16 cellular contexts compared by ENCODE assay signal in the genomic region with DNA sequence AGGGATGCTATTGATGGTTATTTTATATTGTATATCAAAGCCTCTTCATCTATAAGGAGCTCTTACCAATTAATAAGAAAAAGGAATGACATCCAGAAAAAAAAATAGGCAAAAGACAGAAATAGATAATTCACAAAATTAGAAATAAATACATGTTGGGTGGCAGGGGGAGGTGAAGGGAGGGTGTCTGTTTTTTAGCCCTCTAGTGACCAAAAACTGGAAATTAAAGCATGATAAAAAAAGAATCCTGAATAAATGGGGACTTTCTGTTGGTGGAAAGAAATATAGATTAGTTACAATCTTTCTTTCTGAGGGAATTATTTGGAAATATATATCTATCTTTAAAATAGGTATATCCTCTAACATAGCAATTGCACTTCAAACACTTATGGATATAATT. TPM values are rescaled to one million over a fixed set of nuclear protein-coding genes. Genes with fewer than 3 reads are reported as not detected.
DNase-seq lines count a peak whose midpoint lies in the region; ATAC-seq and TF ChIP-seq lines count a peak whose summit lies in the region.
"Had no signal": no experiment of that assay in that cellular context is flagged by ENCODE, and none has a peak within 500 bp of the region (broad histone marks: within the 10 kb centered on the region; RNA-seq: fewer than 3 reads in every experiment).

No MANE protein-coding gene starts in this region.

- no peak overlapping the region for H3K4me2 ChIP-seq in Karpas-422 (ENCODE audit: low read depth, low read length, poor library complexity, severe bottlenecking)

- H3K36me3 ChIP-seq in cardiac muscle cell: peaks cover 67% of the 10 kb centered on the region
- peaks cover 0 to 100% (median 95%) of the 10 kb centered on the region in 9 donors for H3K36me3 ChIP-seq in heart left ventricle
- peaks cover 11% of the 10 kb centered on the region; the same call in 1 of the 2 replicates for H3K36me3 ChIP-seq in Karpas-422 (ENCODE audit: insufficient read depth, low read length)

- H3K4me1 ChIP-seq in cardiac muscle cell (ENCODE audit: low read depth) (no peaks in the 10 kb centered on the region), heart left ventricle (peaks cover 0 to 6% (median 0%) of the 10 kb centered on the region in 12 donors), Karpas-422 (ENCODE audit: low read length) (no peaks in the 10 kb centered on the region), right cardiac atrium (ENCODE audit: control insufficient read depth, insufficient read depth, low read length) (no peaks in the 10 kb centered on the region)

- no peak overlapping the region for H3K9ac ChIP-seq in Karpas-422 (ENCODE audit: low read length)

- TF ChIP-seq CTCF in cardiac muscle cell (IDR thresholded peaks at IDR 0.05; ENCODE audit: low read depth, low read length) (peak; percentile 14), heart left ventricle (IDR thresholded peaks at IDR 0.05) (no peak), choroid plexus epithelial cell (conservative IDR thresholded peaks at IDR 0.05; ENCODE audit: low read depth, low read length) (peak; percentile 35)

- 0 out of 2 replicates have a peak, but pooled peaks cover 5% of the 10 kb centered on the region for H3K79me2 ChIP-seq in Karpas-422 (ENCODE audit: low read length)

- H3K27ac ChIP-seq in cardiac muscle cell: no peak overlapping the region
- H3K27ac ChIP-seq in heart left ventricle: no peak overlapping the region
- H3K27ac ChIP-seq in Karpas-422 (ENCODE audit: low read length): no peak overlapping the region
- H3K27ac ChIP-seq in right cardiac atrium (ENCODE audit: low read length): no peak overlapping the region
- H3K27ac ChIP-seq: epithelial cell of prostate had no signal

- H3K4me3 ChIP-seq in cardiac muscle cell (no peak overlapping the region), heart left ventricle (no peak overlapping the region), Karpas-422 (ENCODE audit: low read length) (no peak overlapping the region), choroid plexus epithelial cell (ENCODE audit: low read depth, low read length) (no peak overlapping the region), right cardiac atrium (ENCODE audit: low read length) (no peak overlapping the region)

- peak overlapping the region; percentile 10 for H3K27ac Mint-ChIP-seq in stimulated activated memory B cell treated with anti-CD40 and anti-IgM and Interleukin-4, amounts not matched to agents 10 μg/mL and 1 μg/mL and 100 μg/mL, for 72 hours

- no peak overlapping the region for H2AFZ ChIP-seq in Karpas-422 (ENCODE audit: low read length)

- no peaks in the 10 kb centered on the region for H3K9me2 ChIP-seq in Karpas-422 (replicated peaks; ENCODE audit: insufficient read depth, low read length)

- H4K20me1 ChIP-seq in Karpas-422 (ENCODE audit: insufficient read depth, low read depth, low read length): no peaks in the 10 kb centered on the region

- no peaks in the 10 kb centered on the region for H3K9me3 Mint-ChIP-seq in stimulated activated memory B cell treated with anti-CD40 and anti-IgM and Interleukin-4, amounts not matched to agents 10 μg/mL and 1 μg/mL and 100 μg/mL, for 72 hours
- H3K9me3 Mint-ChIP-seq: central memory CD8-positive, alpha-beta T cell had no signal

- intact Hi-C loops in heart left ventricle (cut with DNase I): loop anchor here (5.0 to 10.0 kb wide), 9 partner anchors 48 to 340 kb away; a partner anchor contains a TSS
- intact Hi-C loops in right cardiac atrium (cut with DNase I): loop anchor here in 3 of 4 donors (5.0 to 10.0 kb wide), 4 partner anchors 83 to 340 kb away; a partner anchor contains a TSS

- ATAC-seq in heart left ventricle (no peak), left lobe of liver (no peak), right cardiac atrium (no peak)
- no peak for ATAC-seq in stimulated activated memory B cell treated with anti-CD40 and anti-IgM and Interleukin-4, amounts not matched to agents 10 μg/mL and 1 μg/mL and 100 μg/mL, for 72 hours

- no peak for TF ChIP-seq POLR2A in heart left ventricle (IDR thresholded peaks at IDR 0.05)

- H3K4me3 Mint-ChIP-seq in stimulated activated memory B cell treated with anti-CD40 and anti-IgM and Interleukin-4, amounts not matched to agents 10 μg/mL and 1 μg/mL and 100 μg/mL, for 72 hours: no peak overlapping the region
- H3K4me3 Mint-ChIP-seq: activated naive CD8-positive, alpha-beta T cell; central memory CD8-positive, alpha-beta T cell had no signal

- H3K9me3 ChIP-seq in cardiac muscle cell (ENCODE audit: low read depth): no peaks in the 10 kb centered on the region
- no peaks in the 10 kb centered on the region for H3K9me3 ChIP-seq in heart left ventricle
- no peaks in the 10 kb centered on the region for H3K9me3 ChIP-seq in Karpas-422 (ENCODE audit: low read length)
- H3K9me3 ChIP-seq in right cardiac atrium (ENCODE audit: control insufficient read depth, low read length): no peaks in the 10 kb centered on the region

- H3K27me3 Mint-ChIP-seq in stimulated activated memory B cell treated with anti-CD40 and anti-IgM and Interleukin-4, amounts not matched to agents 10 μg/mL and 1 μg/mL and 100 μg/mL, for 72 hours: no peaks in the 10 kb centered on the region
- H3K27me3 Mint-ChIP-seq: activated naive CD8-positive, alpha-beta T cell; central memory CD8-positive, alpha-beta T cell had no signal

- H3K36me3 Mint-ChIP-seq in stimulated activated memory B cell treated with anti-CD40 and anti-IgM and Interleukin-4, amounts not matched to agents 10 μg/mL and 1 μg/mL and 100 μg/mL, for 72 hours: peaks cover 32% of the 10 kb centered on the region

- no peaks in the 10 kb centered on the region for H3K4me1 Mint-ChIP-seq in stimulated activated memory B cell treated with anti-CD40 and anti-IgM and Interleukin-4, amounts not matched to agents 10 μg/mL and 1 μg/mL and 100 μg/mL, for 72 hours
- H3K4me1 Mint-ChIP-seq: central memory CD8-positive, alpha-beta T cell had no signal

- peak in 1 of 2 donors; percentile 2 for DNase-seq in cardiac muscle cell (ENCODE audit: low read depth in 1 of 2, low spot score in 1 of 2)
- DNase-seq in heart left ventricle: no peak
- DNase-seq in Karpas-422: peak; percentile 46
- DNase-seq in choroid plexus epithelial cell (ENCODE audit: low read depth): peak; percentile 8
- DNase-seq in left lobe of liver (ENCODE audit: low spot score): no peak
- no peak for DNase-seq in right cardiac atrium
- no peak for DNase-seq in NCI-H146 (lab: John Stamatoyannopoulos, UW)
- DNase-seq: DMS79 treated with DMSO at 0.1 percent for 48 hours, NCI-H2081 treated with DMSO at 0.1 percent for 48 hours, NCI-H526 treated with DMSO at 0.1 percent for 48 hours, SIG-M5 had no signal

- H3K27me3 ChIP-seq in cardiac muscle cell (no peaks in the 10 kb centered on the region), heart left ventricle (no peaks in the 10 kb centered on the region), Karpas-422 (ENCODE audit: low read length) (no peaks in the 10 kb centered on the region), right cardiac atrium (ENCODE audit: control insufficient read depth, insufficient read depth) (no peaks in the 10 kb centered on the region)

RNA-seq across cellular contexts. Expression of a gene that starts 42.0 kb away (rescaled TPM):
- total RNA-seq in cardiac muscle cell (8.2 and 11.3 TPM in 2 replicates), heart left ventricle (1 to 10 TPM in 4 of 9 donors, under 1 TPM in 3, not detected in 2; 0.37 to 3.1 (median 1.1) TPM), left lobe of liver (116 TPM), right cardiac atrium (under 1 TPM in 3 of 4 donors, not detected in 1; 0.31 to 0.63 (median 0.56) TPM)
- polyA plus RNA-seq in cardiac muscle cell (4.6 and 5.6 TPM in 2 replicates), heart left ventricle (under 1 TPM in 1 of 2 donors, not detected in 1; 0.23 TPM), right cardiac atrium (0.61 TPM)
- not detected in 2 replicates for total RNA-seq in Karpas-422 (2014; rRNA removed; shearing (Covaris generic); ENCODE audit: low replicate concordance)
- polyA plus RNA-seq: BJ had no signal

RNA-seq across cellular contexts. Expression of a gene that starts 45.7 kb away (rescaled TPM):
- 50.0 and 51.3 TPM in 2 replicates for total RNA-seq in cardiac muscle cell
- polyA plus RNA-seq in cardiac muscle cell: 34.9 and 41.1 TPM in 2 replicates
- total RNA-seq in heart left ventricle: 10 to 100 TPM in 5 of 9 donors, 1 to 10 TPM in 4; 7.3 to 26.8 (median 10.8) TPM
- 1 to 10 TPM; 3.9 to 6.9 TPM for polyA plus RNA-seq in heart left ventricle
- total RNA-seq in Karpas-422 (2014; rRNA removed; shearing (Covaris generic); ENCODE audit: low replicate concordance): 9.1 and 12.1 TPM in 2 replicates
- 37.5 TPM for total RNA-seq in left lobe of liver
- 10 to 100 TPM; 11.6 to 16.1 (median 14.7) TPM for total RNA-seq in right cardiac atrium
- polyA plus RNA-seq in right cardiac atrium: 8.7 TPM

RNA-seq across cellular contexts. Expression of a gene that starts 49.0 kb away (rescaled TPM):
- total RNA-seq in cardiac muscle cell (23.4 and 48.2 TPM in 2 replicates), heart left ventricle (100 to 1,000 TPM in 1 of 9 donors, 10 to 100 TPM in 8; 16.5 to 117 (median 41.5) TPM), left lobe of liver (20.4 TPM), right cardiac atrium (10 to 100 TPM; 26.9 to 32.7 (median 27.7) TPM)
- polyA plus RNA-seq in cardiac muscle cell (28.0 and 31.6 TPM in 2 replicates), heart left ventricle (10 to 100 TPM in 1 of 2 donors, 1 to 10 TPM in 1; 9.9 to 17.6 TPM), right cardiac atrium (9.1 TPM)
- 37.6 and 40.7 TPM in 2 replicates for total RNA-seq in Karpas-422 (2014; rRNA removed; shearing (Covaris generic); ENCODE audit: low replicate concordance)

Comparison
In these comparisons a context has a peak if more than half of its experiments do, and no peak if none do; other contexts are left out.
1. CTCF ChIP-seq: peak in cardiac muscle cell (single experiment) and choroid plexus epithelial cell (single experiment); none in heart left ventricle (0 of 12).
2. DNase-seq: peak in Karpas-422 (single experiment) and choroid plexus epithelial cell (single experiment); none in heart left ventricle (0 of 5), left lobe of liver (single experiment), right cardiac atrium (0 of 3) and NCI-H146 (single experiment).